20 cellular contexts compared by ENCODE assay signal in the genomic region with DNA sequence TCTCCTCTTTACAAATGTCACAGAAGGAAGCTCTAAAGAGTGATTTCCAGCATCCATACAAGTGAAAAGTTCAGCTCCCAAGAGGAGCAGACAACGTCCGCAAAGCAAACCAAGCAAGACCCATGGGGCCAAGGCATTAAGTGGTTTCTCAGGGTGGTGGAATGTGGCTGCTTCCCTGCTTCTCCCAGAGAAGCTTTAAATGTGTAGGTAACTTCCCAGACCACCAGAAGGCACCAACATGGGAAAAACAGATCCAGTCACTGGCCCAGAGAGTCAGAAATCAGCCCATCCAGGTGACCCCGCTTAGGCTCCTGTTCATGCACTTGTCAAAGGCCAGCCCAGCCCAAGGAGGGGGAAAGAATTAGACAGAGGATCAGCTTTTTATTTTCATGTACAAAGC.
"Had no signal": no experiment of that assay in that cellular context is flagged by ENCODE, and none has a peak within 500 bp of the region (broad histone marks: within the 10 kb centered on the region; RNA-seq: fewer than 3 reads in every experiment).

No MANE protein-coding gene starts in this region.

- H3K27ac ChIP-seq: body of pancreas, colonic mucosa, parathyroid adenoma, right lobe of liver, suprapubic skin, transverse colon, uterus had no signal

- H3K4me1 ChIP-seq: colonic mucosa, parathyroid adenoma, right lobe of liver, suprapubic skin, transverse colon, uterus had no signal

- H3K36me3 ChIP-seq: colonic mucosa, right lobe of liver, suprapubic skin, transverse colon, uterus had no signal

- H3K79me2 ChIP-seq: parathyroid adenoma had no signal

- H3K9me3 ChIP-seq: body of pancreas, colonic mucosa, mucosa of descending colon, right lobe of liver, suprapubic skin, transverse colon, uterus had no signal

- H3K27me3 ChIP-seq: body of pancreas, colonic mucosa, right lobe of liver, suprapubic skin, transverse colon had no signal

- H2AFZ ChIP-seq: parathyroid adenoma had no signal

- DNase-seq: activated CD4-positive, alpha-beta T cell treated with anti-CD3 and anti-CD28 coated beads for 48 hours; activated CD4-positive, CD25-positive, alpha-beta regulatory T cell; activated CD8-positive, alpha-beta T cell treated with anti-CD3 and anti-CD28 coated beads, Interleukin-2, amount 10 ng/mL, durations not matched to agents 7 days and 5 days; activated naive CD4-positive, alpha-beta T cell treated with anti-CD3 and anti-CD28 coated beads for 36 hours; activated T-cell treated with anti-CD3 and anti-CD28 coated beads, Interleukin-2, amount 50 U/mL, for 24 hours; body of pancreas; caudate nucleus; colonic mucosa; hypothalamus; immature natural killer cell; mucosa of descending colon; naive B cell; right lobe of liver; small intestine; stimulated activated CD4-positive, alpha-beta T cell treated with anti-CD3 and anti-CD28 coated beads, Interleukin-15, amount 100 ng/mL, for 24 hours; stimulated activated CD4-positive, alpha-beta T cell treated with anti-CD3 and anti-CD28 coated beads, Interleukin-2, amount 100 ng/mL, for 48 hours; transverse colon; uterus had no signal

- H3K9ac ChIP-seq: parathyroid adenoma had no signal

- ATAC-seq: activated CD8-positive, alpha-beta T cell treated with anti-CD3 and anti-CD28 coated beads, Interleukin-2, amount 10 ng/mL, durations not matched to agents 7 days and 5 days; body of pancreas; mucosa of descending colon; right lobe of liver had no signal

- H3K4me3 ChIP-seq: body of pancreas, colonic mucosa, mucosa of descending colon, right lobe of liver, suprapubic skin, transverse colon, uterus had no signal
